In the genomic region with DNA sequence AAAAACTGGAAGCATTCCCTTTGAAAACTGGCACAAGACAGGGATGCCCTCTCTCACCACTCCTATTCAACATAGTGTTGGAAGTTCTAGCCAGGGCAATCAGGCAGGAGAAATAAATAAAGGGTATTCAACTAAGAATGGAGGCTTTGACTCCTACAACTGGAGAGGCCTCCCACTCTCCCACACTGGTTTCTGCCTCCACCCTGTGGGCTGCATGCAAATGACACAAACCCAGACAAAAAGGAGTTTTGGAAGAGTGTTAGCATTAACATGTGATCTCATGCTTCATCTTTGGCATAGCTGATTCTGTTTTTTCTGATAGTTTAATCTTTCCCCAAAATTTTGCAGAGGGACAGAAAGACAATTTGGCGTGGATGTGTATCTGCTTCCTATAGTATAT, we compare ENCODE assay signal across 9 cellular contexts.
DNase-seq lines count a peak whose midpoint lies in the region; ATAC-seq and TF ChIP-seq lines count a peak whose summit lies in the region.
"Had no signal": no experiment of that assay in that cellular context is flagged by ENCODE, and none has a peak within 500 bp of the region (broad histone marks: within the 10 kb centered on the region; RNA-seq: fewer than 3 reads in every experiment).

No MANE protein-coding gene starts in this region.

- DNase-seq in A172 (ENCODE audit: low spot score) = peak; percentile 54
- peak in 1 of 2 experiments; percentile 22 for DNase-seq in PC-9
- peak; percentile 41 for DNase-seq in glomerular visceral epithelial cell (ENCODE audit: extremely low spot score)
- DNase-seq in T-helper 9 cell = no peak
- no peak for DNase-seq in retina
- DNase-seq in body of pancreas = no peak
- DNase-seq: activated CD8-positive, alpha-beta memory T cell treated with anti-CD3 and anti-CD28 coated beads, Interleukin-2, amount 50 U/mL, for 48 hours had no signal

- BruUV-seq in PC-9 (replicated peaks; lab: Mats Ljungman, UMichigan) = no TSS peak

- no peak overlapping the region for H3K27ac ChIP-seq in PC-9
- H3K27ac ChIP-seq in body of pancreas = no peak overlapping the region

- H2AFZ ChIP-seq in PC-9 = no peak overlapping the region

- H3K79me2 ChIP-seq in PC-9 (ENCODE audit: low read depth) = no peaks in the 10 kb centered on the region

- H3K4me2 ChIP-seq in PC-9 = no peak overlapping the region

- H3K27me3 ChIP-seq in PC-9 (ENCODE audit: insufficient read depth, low read depth) (no peaks in the 10 kb centered on the region), body of pancreas (no peaks in the 10 kb centered on the region)

- no peaks in the 10 kb centered on the region for H3F3A ChIP-seq in PC-9 (ENCODE audit: insufficient read depth, low read depth)

- H3K9me3 ChIP-seq in PC-9 (ENCODE audit: insufficient read depth, low read depth) (no peaks in the 10 kb centered on the region), body of pancreas (no peaks in the 10 kb centered on the region)

- 88 to 93% methylated on average over 1 of the region's 1 CpG for WGBS in body of pancreas, 2 donors

- H4K20me1 ChIP-seq in PC-9 (ENCODE audit: insufficient read depth) = no peaks in the 10 kb centered on the region

- intact Hi-C loops in PC-9 (cut with micrococcal nuclease; ENCODE audit: unreplicated experiment) (loop anchor here (1.0 to 2.0 kb wide), 2 partner anchors 525 to 632 kb away; no protein-coding TSS in a partner anchor), body of pancreas (cut with DNase I) (no loop called here)

- no peak for TF ChIP-seq POLR2A in body of pancreas (IDR thresholded peaks at IDR 0.05)

- no peak overlapping the region for H3K4me3 ChIP-seq in PC-9
- H3K4me3 ChIP-seq in body of pancreas = no peak overlapping the region

- ATAC-seq in GM18867 (IDR thresholded peaks at IDR 0.05; ENCODE audit: unreplicated experiment) = peak; percentile 42
- no peak for ATAC-seq in body of pancreas
- no peak for ATAC-seq in GM21381 (IDR thresholded peaks at IDR 0.05; ENCODE audit: unreplicated experiment)

- POLR2A ChIA-PET in PC-9 (lab: Charles Lee; ENCODE audit: unreplicated experiment) = no interaction called here

- H3K4me1 ChIP-seq in PC-9 (replicated peaks; ENCODE audit: insufficient read depth) (no peaks in the 10 kb centered on the region), body of pancreas (no peaks in the 10 kb centered on the region)

- CTCF ChIA-PET in PC-9 (lab: Charles Lee) = no interaction called here

- no peaks in the 10 kb centered on the region for H3K36me3 ChIP-seq in PC-9 (ENCODE audit: low read depth)
- no peaks in the 10 kb centered on the region for H3K36me3 ChIP-seq in body of pancreas (replicated peaks in 1 of 2; ENCODE audit: insufficient read depth in 1 of 2, low read depth in 2 of 2)

- H3K9me2 ChIP-seq in PC-9 (ENCODE audit: insufficient read depth) = no peaks in the 10 kb centered on the region

- peak; percentile 25; the same call in 1 of the 2 replicates for TF ChIP-seq CTCF in PC-9 (conservative IDR thresholded peaks at IDR 0.05)
- TF ChIP-seq CTCF in body of pancreas (IDR thresholded peaks at IDR 0.05) = peak in 3 of 7 experiments; percentile 8 to 15 (median 9)

Comparison
In these comparisons a context has a peak if more than half of its experiments do, and no peak if none do; other contexts are left out.
1. DNase-seq: peak in A172 (single experiment) and glomerular visceral epithelial cell (single experiment); none in T-helper 9 cell (single experiment), retina (single experiment) and body of pancreas (0 of 4).